ENCODE assay signal across 5 cellular contexts in genomic region chr13:79600146-79600545, GRCh38.
A peak's percentile ranks its signal among the peaks of the same experiment; 100 is the strongest.
DNase-seq lines count a peak whose midpoint lies in the region; ATAC-seq, FAIRE-seq and TF ChIP-seq lines count a peak whose summit lies in the region.
"Not testable (repeated sequence)": the region's sequence is repeated elsewhere in the genome, so short reads cannot be mapped to it uniquely, and the experiment has no call there.

No MANE protein-coding gene starts in this region.

- ATAC-seq in left ventricle myocardium superior, right cardiac atrium: not testable (repeated sequence)

- H3K9me3 Mint-ChIP-seq in chondrocyte (ENCODE audit: low read depth): not testable (repeated sequence)

- DNase-seq in activated gamma-delta T cell (lab: John Stamatoyannopoulos, UW): peak; percentile 3
- peak; percentile 72 for DNase-seq in chondrocyte (ENCODE audit: low spot score)
- DNase-seq in left ventricle myocardium superior: peak; percentile 26
- peak in 2 of 3 donors; percentile 30 to 41 for DNase-seq in right cardiac atrium
- peak; percentile 53 for DNase-seq in kidney

- not testable (repeated sequence) for H3K27ac ChIP-seq in right cardiac atrium (ENCODE audit: low read length); kidney (ENCODE audit: low read depth in 2 of 2, low read length in 2 of 2)

- H3K4me3 Mint-ChIP-seq in chondrocyte (ENCODE audit: unreplicated experiment): not testable (repeated sequence)

- H3K9me3 ChIP-seq in right cardiac atrium (ENCODE audit: control insufficient read depth, low read length); kidney (ENCODE audit: control insufficient read depth in 1 of 2, low read length in 2 of 2): not testable (repeated sequence)

- H3K36me3 ChIP-seq in kidney (ENCODE audit: control insufficient read depth in 1 of 2, insufficient read depth in 2 of 2, low read length in 2 of 2): not testable (repeated sequence)

- H3K27me3 ChIP-seq in right cardiac atrium (ENCODE audit: control insufficient read depth, insufficient read depth): not testable (repeated sequence)

- H3K4me1 Mint-ChIP-seq in chondrocyte (ENCODE audit: low read depth): not testable (repeated sequence)

- intact Hi-C loops in left ventricle myocardium superior (cut with micrococcal nuclease); right cardiac atrium (cut with DNase I); kidney (cut with DNase I): not testable (repeated sequence)

- H3K9ac ChIP-seq in kidney (ENCODE audit: low read length in 2 of 2): not testable (repeated sequence)

- not testable (repeated sequence) for H3K27me3 Mint-ChIP-seq in chondrocyte (ENCODE audit: low read depth)

- not testable (repeated sequence) for H3K4me1 ChIP-seq in right cardiac atrium (ENCODE audit: control insufficient read depth, insufficient read depth, low read length); kidney (ENCODE audit: control insufficient read depth in 1 of 2, insufficient read depth in 1 of 2, low read depth in 1 of 2, low read length in 2 of 2)

- not testable (repeated sequence) for H3K27ac Mint-ChIP-seq in chondrocyte (ENCODE audit: unreplicated experiment)

- not testable (repeated sequence) for H3K36me3 Mint-ChIP-seq in chondrocyte (ENCODE audit: low read depth)

- not testable (repeated sequence) for H3K4me3 ChIP-seq in right cardiac atrium (ENCODE audit: low read length); kidney (ENCODE audit: low read length in 2 of 2)

- FAIRE-seq in kidney (lab: Jason Lieb, UNC): not testable (repeated sequence)

- TF ChIP-seq CTCF in chondrocyte (IDR thresholded peaks at IDR 0.05); kidney (IDR thresholded peaks at IDR 0.05; ENCODE audit: borderline replicate concordance, extremely low read depth, insufficient read depth): not testable (repeated sequence)

- WGBS in right cardiac atrium: 98% methylated on average over 33 of the region's 33 CpGs

Comparison
In these comparisons a context has a peak if more than half of its experiments do, and no peak if none do; other contexts are left out.
1. DNase-seq: peak in every context shown above with its lines; median percentile 72 in chondrocyte; 53 in kidney; 36 in right cardiac atrium; 26 in left ventricle myocardium superior; 3 in activated gamma-delta T cell.